In the genomic region with DNA sequence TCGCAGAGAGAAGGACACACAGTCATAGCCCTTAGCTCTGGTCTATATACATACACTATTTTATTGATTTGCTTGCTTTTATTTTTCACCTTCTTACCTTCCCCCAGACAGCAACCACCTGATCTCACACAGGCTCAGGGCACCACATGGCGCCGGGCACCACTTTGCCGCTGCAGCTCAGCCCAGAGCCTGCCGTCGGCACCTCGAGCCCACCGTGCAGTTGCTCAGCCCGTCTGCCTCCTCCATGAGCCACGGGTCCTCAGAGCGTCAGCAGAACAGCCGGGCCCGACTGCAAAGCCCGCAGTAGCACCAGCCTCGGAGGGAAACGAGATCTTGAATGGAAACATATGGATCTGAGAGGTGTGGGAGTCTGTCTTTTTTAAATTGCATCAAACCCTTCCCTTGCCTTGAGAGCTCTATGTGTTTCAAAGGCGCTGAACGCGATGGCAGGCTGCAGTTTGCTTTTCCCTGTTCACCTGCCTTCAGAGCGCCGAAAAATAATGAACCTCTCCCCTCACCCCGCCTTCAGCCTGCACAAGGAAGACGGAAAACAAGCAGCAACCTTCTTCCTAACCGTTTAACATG, we compare ENCODE assay signal across 20 cellular contexts.
"Had no signal": no experiment of that assay in that cellular context is flagged by ENCODE, and none has a peak within 500 bp of the region (broad histone marks: within the 10 kb centered on the region; RNA-seq: fewer than 3 reads in every experiment).

No MANE protein-coding gene starts in this region.

- H3K4me2 ChIP-seq: neural progenitor cell had no signal

- H3K36me3 ChIP-seq: heart right ventricle, neural progenitor cell, pancreas, right lobe of liver, tibial artery, upper lobe of right lung had no signal

- H3K9ac ChIP-seq: neural progenitor cell had no signal

- H3K4me3 ChIP-seq: heart right ventricle, mucosa of descending colon, neural progenitor cell, pancreas, right lobe of liver, tibial artery, upper lobe of right lung had no signal

- H2AFZ ChIP-seq: neural progenitor cell had no signal

- H3K4me1 ChIP-seq: pancreas, right lobe of liver, tibial artery, upper lobe of right lung had no signal

- H3K27ac ChIP-seq: heart right ventricle, neural progenitor cell, pancreas, right lobe of liver, tibial artery, upper lobe of right lung had no signal

- ATAC-seq: esophagus mucosa; heart right ventricle; left lobe of liver; mucosa of descending colon; naive thymus-derived CD8-positive, alpha-beta T cell; pancreas; right lobe of liver; stimulated activated effector memory CD8-positive, alpha-beta T cell treated with anti-CD3 and anti-CD28 coated beads, Interleukin-12 subunit alpha, Interleukin-12 subunit beta, amount 100 ng/mL, for 72 hours; upper lobe of right lung had no signal

- H3K27me3 ChIP-seq: pancreas had no signal

- DNase-seq: effector memory CD4-positive, alpha-beta T cell; heart right ventricle; kidney glomerular epithelial cell; mammary epithelial cell; mucosa of descending colon; naive thymus-derived CD8-positive, alpha-beta T cell; occipital lobe; pancreas; right lobe of liver; stimulated activated CD4-positive, alpha-beta T cell treated with anti-CD3 and anti-CD28 coated beads, Interleukin-4, amount 100 ng/mL, for 1 hour; stimulated activated CD8-positive, alpha-beta memory T cell treated with anti-CD3 and anti-CD28 coated beads, Interleukin-4, amount 100 ng/mL, for 48 hours; tibial artery; upper lobe of right lung had no signal

- H3K9me3 ChIP-seq: heart right ventricle, mucosa of descending colon, pancreas, right lobe of liver, tibial artery, upper lobe of right lung had no signal

- FAIRE-seq: endometrium, frontal cortex, islet of Langerhans, pancreas had no signal
